ENCODE assay signal across 8 cellular contexts in the genomic region with DNA sequence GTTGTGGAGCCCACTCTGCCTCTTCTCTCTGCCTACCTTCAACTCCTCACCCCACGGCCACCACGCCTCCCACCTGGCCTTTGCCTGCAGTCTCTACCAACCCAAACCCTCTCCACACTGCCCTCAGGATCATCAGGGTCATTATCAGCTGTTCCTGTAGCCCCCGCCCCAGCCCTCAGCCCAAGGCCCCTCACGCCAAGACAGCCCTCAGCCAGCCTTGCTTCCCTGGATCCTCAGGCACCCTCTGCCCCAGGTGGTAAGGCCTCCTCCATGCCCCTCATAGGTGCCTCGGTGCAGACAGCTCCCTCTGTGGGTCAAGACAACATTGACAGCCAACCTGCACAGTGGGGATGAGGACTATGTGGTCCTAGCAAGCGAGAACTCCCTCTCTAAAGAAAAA. TPM values are rescaled to one million over a fixed set of nuclear protein-coding genes. Genes with fewer than 3 reads are reported as not detected.
A peak's percentile ranks its signal among the peaks of the same experiment; 100 is the strongest.
DNase-seq lines count a peak whose midpoint lies in the region; ATAC-seq and TF ChIP-seq lines count a peak whose summit lies in the region.

No MANE protein-coding gene starts in this region.

- H3K9me3 Mint-ChIP-seq in stimulated activated effector memory CD8-positive, alpha-beta T cell treated with anti-CD3 and anti-CD28 coated beads, Interleukin-12 subunit alpha, Interleukin-12 subunit beta, amount 100 ng/mL, for 72 hours = no peaks in the 10 kb centered on the region

- H3K4me3 Mint-ChIP-seq in stimulated activated effector memory CD8-positive, alpha-beta T cell treated with anti-CD3 and anti-CD28 coated beads, Interleukin-12 subunit alpha, Interleukin-12 subunit beta, amount 100 ng/mL, for 72 hours = peak overlapping the region; percentile 88

- H3K27ac ChIP-seq in HUES48 (ENCODE audit: low read depth, low read length) = no peak overlapping the region

- H3K9ac ChIP-seq in HUES48 (ENCODE audit: low read depth, low read length) = no peak overlapping the region

- no peaks in the 10 kb centered on the region for H3K27me3 ChIP-seq in BJ (ENCODE audit: control insufficient read depth, insufficient read depth, low read length)
- no peaks in the 10 kb centered on the region for H3K27me3 ChIP-seq in HUES48 (ENCODE audit: control insufficient read depth, insufficient read depth, low read length)

- TF ChIP-seq CTCF in BJ (IDR thresholded peaks at IDR 0.05; ENCODE audit: insufficient read depth, low read depth, low read length) (peak; percentile 40; the same call in 1 of the 2 replicates), fibroblast of villous mesenchyme (IDR thresholded peaks at IDR 0.05; ENCODE audit: insufficient read depth, low read depth, low read length) (peak; percentile 28)

- H3K4me3 ChIP-seq in BJ (ENCODE audit: low read depth, low read length) (no peak overlapping the region), HUES48 (ENCODE audit: low read depth, low read length) (0 out of 2 replicates have a peak overlapping the region, but pooled peaks have one; percentile 75), fibroblast of villous mesenchyme (ENCODE audit: low read depth, low read length) (no peak overlapping the region)

- CTCF ChIA-PET in BJ (lab: Yijun Ruan, JAX) = interaction anchor here (1.0 to 2.3 kb wide), 2 partner anchors 14 to 16 kb away, joined by 3 to 6 read pairs; no protein-coding TSS in a partner anchor

- peak overlapping the region; percentile 93 for H3K27ac Mint-ChIP-seq in stimulated activated effector memory CD8-positive, alpha-beta T cell treated with anti-CD3 and anti-CD28 coated beads, Interleukin-12 subunit alpha, Interleukin-12 subunit beta, amount 100 ng/mL, for 72 hours

- H3K36me3 ChIP-seq in BJ (ENCODE audit: control insufficient read depth, insufficient read depth, low read length) (peaks cover 5% of the 10 kb centered on the region), HUES48 (ENCODE audit: control insufficient read depth, insufficient read depth, low read length) (no peaks in the 10 kb centered on the region)

- peak; percentile 33 for ATAC-seq in stimulated activated effector memory CD8-positive, alpha-beta T cell treated with anti-CD3 and anti-CD28 coated beads, Interleukin-12 subunit alpha, Interleukin-12 subunit beta, amount 100 ng/mL, for 72 hours

- H3K36me3 Mint-ChIP-seq in stimulated activated effector memory CD8-positive, alpha-beta T cell treated with anti-CD3 and anti-CD28 coated beads, Interleukin-12 subunit alpha, Interleukin-12 subunit beta, amount 100 ng/mL, for 72 hours = peaks cover 25% of the 10 kb centered on the region

- DNase-seq in BJ (ENCODE audit: low read depth) = no peak
- DNase-seq in activated CD8-positive, alpha-beta memory T cell treated with anti-CD3 and anti-CD28 coated beads, Interleukin-2, amount 50 U/mL, for 4 hours = peak; percentile 49
- no peak for DNase-seq in fibroblast of villous mesenchyme (ENCODE audit: low read depth)
- peak in 1 of 2 donors; percentile 70 for DNase-seq in stimulated activated effector memory CD8-positive, alpha-beta T cell treated with anti-CD3 and anti-CD28 coated beads, Interleukin-12 subunit alpha, Interleukin-12 subunit beta, amount 100 ng/mL, for 72 hours (ENCODE audit: low spot score in 2 of 2)
- no peak for DNase-seq in cerebellum (ENCODE audit: low spot score)
- DNase-seq in pons (ENCODE audit: low spot score) = no peak
- DNase-seq in EL = no peak

- H3K9me3 ChIP-seq in HUES48 (ENCODE audit: control insufficient read depth, insufficient read depth, low read length) = no peaks in the 10 kb centered on the region

- peaks cover 67% of the 10 kb centered on the region for H3K4me1 Mint-ChIP-seq in stimulated activated effector memory CD8-positive, alpha-beta T cell treated with anti-CD3 and anti-CD28 coated beads, Interleukin-12 subunit alpha, Interleukin-12 subunit beta, amount 100 ng/mL, for 72 hours

- peaks cover 15% of the 10 kb centered on the region for H3K4me1 ChIP-seq in HUES48 (ENCODE audit: control insufficient read depth, insufficient read depth, low read length)

- POLR2A ChIA-PET in BJ (lab: Charles Lee) = no interaction called here

RNA-seq across cellular contexts. Expression of a gene that starts 1.7 kb away (rescaled TPM):
- 21.7 and 34.7 TPM in 2 replicates for polyA plus RNA-seq in BJ (2011; rRNA removed)
- 46.7 and 52.5 TPM in 2 replicates for polyA minus RNA-seq in BJ (2011; rRNA and poly(A)+ RNA removed)
- total RNA-seq in fibroblast of villous mesenchyme = 75.1 and 82.8 TPM in 2 replicates
- total RNA-seq in cerebellum = 71.0 TPM

RNA-seq across cellular contexts. Expression of a gene that starts 8.3 kb away (rescaled TPM):
- 8.1 and 16.0 TPM in 2 replicates for polyA plus RNA-seq in BJ (2011; rRNA removed)
- polyA minus RNA-seq in BJ (2011; rRNA and poly(A)+ RNA removed) = 6.8 and 7.8 TPM in 2 replicates
- total RNA-seq in fibroblast of villous mesenchyme = 2.6 and 5.8 TPM in 2 replicates
- total RNA-seq in cerebellum = 0.09 TPM

RNA-seq across cellular contexts. Expression of a gene that starts 13.6 kb away (rescaled TPM):
- polyA plus RNA-seq in BJ (2011; rRNA removed) = 0.16 and 0.20 TPM in 2 replicates
- polyA minus RNA-seq in BJ (2011; rRNA and poly(A)+ RNA removed) = not detected in 2 replicates
- total RNA-seq in fibroblast of villous mesenchyme = 0.32 TPM in 1 of 2 replicates, not detected in the other
- total RNA-seq in cerebellum = not detected

RNA-seq across cellular contexts. Expression of a gene that starts 34.4 kb away (rescaled TPM):
- 54.0 and 111 TPM in 2 replicates for polyA plus RNA-seq in BJ (2011; rRNA removed)
- 47.9 and 49.1 TPM in 2 replicates for polyA minus RNA-seq in BJ (2011; rRNA and poly(A)+ RNA removed)
- total RNA-seq in fibroblast of villous mesenchyme = 50.1 and 52.5 TPM in 2 replicates
- total RNA-seq in cerebellum = 12.7 TPM

RNA-seq across cellular contexts. Expression of a gene that starts 34.9 kb away (rescaled TPM):
- 16.1 and 31.7 TPM in 2 replicates for polyA plus RNA-seq in BJ (2011; rRNA removed)
- 22.3 and 29.2 TPM in 2 replicates for polyA minus RNA-seq in BJ (2011; rRNA and poly(A)+ RNA removed)
- total RNA-seq in fibroblast of villous mesenchyme (27.2 and 35.4 TPM in 2 replicates), cerebellum (33.8 TPM)
